In the genomic region with DNA sequence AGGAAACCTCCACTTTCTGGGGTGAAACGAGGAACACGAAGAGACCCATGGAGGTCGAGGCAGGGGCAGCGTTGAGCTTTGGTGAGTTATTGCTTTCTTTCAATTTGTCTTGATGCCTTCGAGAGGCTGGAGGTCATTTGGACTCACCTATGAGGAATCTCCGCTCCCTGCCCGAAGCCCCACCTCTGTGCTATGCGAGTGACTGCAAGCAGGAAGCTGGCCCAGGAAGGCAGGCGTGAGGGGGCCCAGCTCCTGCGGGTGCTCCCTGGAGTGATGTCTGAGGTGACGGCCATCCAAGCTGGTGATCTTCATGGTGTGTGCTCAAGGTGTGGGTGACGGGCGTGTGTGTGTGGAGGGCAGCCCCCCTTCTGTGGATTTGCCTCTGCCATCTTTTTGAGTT, we compare ENCODE assay signal across 20 cellular contexts. TPM values are rescaled to one million over a fixed set of nuclear protein-coding genes. Genes with fewer than 3 reads are reported as not detected.
DNase-seq lines count a peak whose midpoint lies in the region; ATAC-seq and TF ChIP-seq lines count a peak whose summit lies in the region.
"Had no signal": no experiment of that assay in that cellular context is flagged by ENCODE, and none has a peak within 500 bp of the region (broad histone marks: within the 10 kb centered on the region; RNA-seq: fewer than 3 reads in every experiment).

No MANE protein-coding gene starts in this region.

- no peak for ATAC-seq in Right ventricle myocardium inferior
- 0 out of 2 replicates have a peak, but pooled peaks have one; percentile 19 for ATAC-seq in Panc1
- ATAC-seq in HG02970 (IDR thresholded peaks at IDR 0.05; ENCODE audit: low FRiP score, unreplicated experiment) = no peak
- no peak for ATAC-seq in CD4-positive, alpha-beta T cell (ENCODE audit: poor library complexity)
- ATAC-seq: GM12878 had no signal

- H3K36me3 Mint-ChIP-seq in chondrocyte (ENCODE audit: low read depth) = peaks cover 26% of the 10 kb centered on the region
- H3K36me3 Mint-ChIP-seq in progenitor cell of endocrine pancreas (ENCODE audit: insufficient read depth) = peaks cover 14% of the 10 kb centered on the region
- peaks cover 62% of the 10 kb centered on the region for H3K36me3 Mint-ChIP-seq in CD4-positive, alpha-beta T cell (ENCODE audit: low read depth)

- in situ Hi-C loops in Panc1 (cut with HindIII; ENCODE audit: low pct_unique_long_range_greater_than_20kb, low sequenced_read_pairs) = no loop called here

- H3K27me3 Mint-ChIP-seq in chondrocyte (ENCODE audit: low read depth) = no peaks in the 10 kb centered on the region
- H3K27me3 Mint-ChIP-seq in progenitor cell of endocrine pancreas = no peaks in the 10 kb centered on the region
- no peaks in the 10 kb centered on the region for H3K27me3 Mint-ChIP-seq in CD4-positive, alpha-beta T cell

- H3K27ac Mint-ChIP-seq in chondrocyte (ENCODE audit: unreplicated experiment) (no peak overlapping the region), progenitor cell of endocrine pancreas (peak overlapping the region; percentile 56)
- H3K27ac Mint-ChIP-seq in CD4-positive, alpha-beta T cell = no peak overlapping the region

- H3K4me1 Mint-ChIP-seq in chondrocyte (ENCODE audit: low read depth) = no peaks in the 10 kb centered on the region
- H3K4me1 Mint-ChIP-seq in progenitor cell of endocrine pancreas (ENCODE audit: low read depth) = no peaks in the 10 kb centered on the region
- peaks cover 34% of the 10 kb centered on the region for H3K4me1 Mint-ChIP-seq in CD4-positive, alpha-beta T cell (ENCODE audit: low read depth)

- H3K4me3 Mint-ChIP-seq in chondrocyte (ENCODE audit: unreplicated experiment) = no peak overlapping the region
- no peak overlapping the region for H3K4me3 Mint-ChIP-seq in progenitor cell of endocrine pancreas (ENCODE audit: low read depth)
- H3K4me3 Mint-ChIP-seq in CD4-positive, alpha-beta T cell = no peak overlapping the region

- CTCF ChIA-PET in Panc1 (lab: Charles Lee) = no interaction called here
- CTCF ChIA-PET in CD4-positive, alpha-beta T cell (lab: Charles Lee) = no interaction called here

- H3K9me3 ChIP-seq in Panc1 (ENCODE audit: control insufficient read depth, insufficient read depth, low read depth, low read length) = no peaks in the 10 kb centered on the region
- H3K9me3 ChIP-seq in CD4-positive, alpha-beta T cell (ENCODE audit: control insufficient read depth, low read length) = no peaks in the 10 kb centered on the region

- no peaks in the 10 kb centered on the region for H3K4me1 ChIP-seq in Panc1 (ENCODE audit: control insufficient read depth, insufficient read depth, low read length)

- intact Hi-C loops in Right ventricle myocardium inferior (cut with DNase I) = no loop called here
- intact Hi-C loops in cardiac septum (cut with DNase I) = loop anchor here (10.0 kb wide), 1 partner anchor 713 kb away; no protein-coding TSS in a partner anchor
- intact Hi-C loops in Panc1 (cut with micrococcal nuclease; ENCODE audit: unreplicated experiment) = no loop called here
- intact Hi-C loops in CD4-positive, alpha-beta T cell (cut with DNase I, micrococcal nuclease) = no loop called here

- peaks cover 4% of the 10 kb centered on the region; the same call in 1 of the 2 replicates for H3K36me3 ChIP-seq in Panc1 (ENCODE audit: control insufficient read depth, insufficient read depth, low read length)

- POLR2A ChIA-PET in Panc1 (lab: Charles Lee) = interaction anchor here (0.5 kb wide), 1 partner anchor 128 kb away, joined by 3 read pairs; no protein-coding TSS in a partner anchor
- POLR2A ChIA-PET in CD4-positive, alpha-beta T cell (lab: Charles Lee) = no interaction called here

- TF ChIP-seq CTCF in Panc1 (IDR thresholded peaks at IDR 0.05) (no peak), chondrocyte (IDR thresholded peaks at IDR 0.05) (no peak), progenitor cell of endocrine pancreas (IDR thresholded peaks at IDR 0.05; ENCODE audit: unreplicated experiment) (no peak)
- TF ChIP-seq CTCF in CD4-positive, alpha-beta T cell (IDR thresholded peaks at IDR 0.05) = no peak

- H3K9me3 Mint-ChIP-seq in chondrocyte (ENCODE audit: low read depth) (no peaks in the 10 kb centered on the region), progenitor cell of endocrine pancreas (ENCODE audit: low read depth) (no peaks in the 10 kb centered on the region)
- no peaks in the 10 kb centered on the region for H3K9me3 Mint-ChIP-seq in CD4-positive, alpha-beta T cell

- no peak overlapping the region for H3K27ac ChIP-seq in Panc1 (ENCODE audit: low read length)
- no peak overlapping the region for H3K27ac ChIP-seq in CD4-positive, alpha-beta T cell (ENCODE audit: low read depth, low read length)
- H3K27ac ChIP-seq: KMS-11, PC-9, SK-N-MC had no signal

- no peaks in the 10 kb centered on the region for H3K27me3 ChIP-seq in Panc1 (ENCODE audit: control insufficient read depth, insufficient read depth, low read length)
- H3K27me3 ChIP-seq in CD4-positive, alpha-beta T cell (ENCODE audit: control insufficient read depth, insufficient read depth, low read length) = no peaks in the 10 kb centered on the region

- DNase-seq in Right ventricle myocardium inferior (ENCODE audit: missing footprints) (peak; percentile 33), cardiac septum (ENCODE audit: low spot score) (no peak), Panc1 (ENCODE audit: low read depth, low spot score) (no peak), chondrocyte (ENCODE audit: low spot score) (peak; percentile 60), progenitor cell of endocrine pancreas (ENCODE audit: low spot score, unreplicated experiment) (no peak), NCI-H345 treated with DMSO at 0.1 percent for 48 hours (lab: John Stamatoyannopoulos, UW; ENCODE audit: unreplicated experiment) (no peak)
- DNase-seq in CD4-positive, alpha-beta T cell = no peak
- DNase-seq: GOT3, HCEC 1CT, IMR-90, MM.1S, NCI-H2029 treated with DMSO at 0.1 percent for 48 hours, NCI-H526 treated with DMSO at 0.1 percent for 48 hours, PC-9, RPMI8226, SIG-M5 had no signal

- no TSS peak for BruUV-seq in Panc1 (replicated peaks; lab: Mats Ljungman, UMichigan)

- H3K4me3 ChIP-seq in Panc1 (ENCODE audit: low read depth in 2 of 2, low read length in 2 of 2) = no peak overlapping the region
- H3K4me3 ChIP-seq: GM12878, PC-9, SK-N-MC had no signal

RNA-seq across cellular contexts. Expression of a gene that starts 13.0 kb away (rescaled TPM):
- 9.1 TPM for total RNA-seq in Right ventricle myocardium inferior
- 8.8 TPM for total RNA-seq in cardiac septum
- 27.0 TPM for total RNA-seq in Panc1 (2021; ENCODE audit: unreplicated experiment)
- polyA plus RNA-seq in Panc1 (2012; ENCODE audit: insufficient read length) = 56.3 TPM
- 16.2 to 24.7 TPM (median 17.2 TPM) in 3 replicates for total RNA-seq in chondrocyte
- total RNA-seq in progenitor cell of endocrine pancreas = 17.7 and 18.9 TPM in 2 replicates
- total RNA-seq in CD4-positive, alpha-beta T cell = 10 to 100 TPM; 12.3 to 12.8 TPM

RNA-seq across cellular contexts. Expression of a gene that starts 44.3 kb away (rescaled TPM):
- total RNA-seq in Right ventricle myocardium inferior (0.97 TPM), cardiac septum (1.2 TPM), Panc1 (2021; ENCODE audit: unreplicated experiment) (22.7 TPM), chondrocyte (109 to 119 TPM (median 117 TPM) in 3 replicates), progenitor cell of endocrine pancreas (268 and 276 TPM in 2 replicates)
- polyA plus RNA-seq in Panc1 (2012; ENCODE audit: insufficient read length) = 43.9 TPM
- not detected for total RNA-seq in CD4-positive, alpha-beta T cell

Comparison
In these comparisons a context has a peak if more than half of its experiments do, and no peak if none do; other contexts are left out.
1. DNase-seq: peak in Right ventricle myocardium inferior (single experiment) and chondrocyte (single experiment); none in cardiac septum (single experiment), Panc1 (single experiment), progenitor cell of endocrine pancreas (single experiment), NCI-H345 treated with DMSO at 0.1 percent for 48 hours (single experiment) and CD4-positive, alpha-beta T cell (0 of 10).
2. RNA of a gene that starts 44.3 kb away (total RNA-seq): 268 to 276 TPM in progenitor cell of endocrine pancreas, 109 to 119 TPM in chondrocyte and 22.7 TPM in Panc1 (single experiment); 1.2 TPM in cardiac septum (single experiment), 0.97 TPM in Right ventricle myocardium inferior (single experiment) and not detected in CD4-positive, alpha-beta T cell; every median in the first group is over 10 times any median in the second.